Comparison of ENCODE assay signal across 1 cellular context in the genomic region with DNA sequence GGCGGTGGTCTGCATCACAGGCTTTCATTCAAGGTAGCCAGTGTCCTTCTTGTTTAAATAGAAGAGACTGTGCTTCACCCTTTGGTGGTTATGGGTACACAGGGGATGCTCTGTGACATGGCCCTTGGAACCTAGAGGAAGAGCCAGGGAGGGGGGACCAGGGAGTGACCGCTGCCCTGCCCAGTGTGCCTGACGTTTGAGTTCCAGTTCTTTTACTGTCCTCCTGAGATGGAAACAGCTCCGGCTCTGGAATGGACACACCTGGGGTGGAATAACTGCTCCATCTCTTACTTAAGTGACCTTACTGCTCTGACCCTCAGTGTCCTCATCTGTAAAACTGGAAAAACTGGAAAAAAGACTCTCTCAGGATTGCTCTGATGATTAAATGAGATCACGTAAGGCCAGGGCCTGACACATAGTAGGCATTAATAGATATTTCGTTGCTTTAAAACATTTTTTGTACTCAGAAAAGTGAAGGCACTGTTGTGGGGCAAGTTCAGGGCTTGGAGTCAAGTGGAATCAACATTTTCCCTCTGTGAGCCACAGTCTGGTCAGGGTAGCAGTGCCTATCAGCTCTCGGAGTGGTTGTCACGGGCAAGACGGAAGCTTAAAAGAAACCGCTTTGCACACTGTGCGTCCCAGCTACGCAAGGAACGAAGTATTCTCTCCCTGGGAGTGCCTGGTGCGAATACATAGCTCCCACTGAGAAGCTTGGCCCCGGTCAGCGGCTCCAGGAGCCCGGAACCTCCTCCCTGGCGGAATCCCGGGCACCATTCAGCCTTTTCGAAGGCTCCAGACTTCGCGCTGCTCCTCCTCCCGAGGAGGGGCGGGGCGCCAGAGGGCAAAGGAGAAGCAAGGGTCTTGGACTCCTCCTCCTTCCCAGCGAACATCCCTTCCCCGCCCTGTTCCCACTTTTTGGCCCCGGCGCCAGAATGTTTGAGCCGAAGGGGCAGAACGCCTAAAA.
TF ChIP-seq lines count a peak whose summit lies in the region.

No MANE protein-coding gene starts in this region.

TF ChIP-seq in WTC11, 78 proteins besides CTCF, POLR2A, EP300 and RAD21 (continued from another document):
- TF ChIP-seq TP53 (CRISPR knock-in tag; IDR thresholded peaks at IDR 0.05) (no peak), ATF6 (CRISPR knock-in tag; IDR thresholded peaks at IDR 0.05) (no peak), ESRRA (CRISPR knock-in tag; IDR thresholded peaks at IDR 0.05; ENCODE audit: borderline replicate concordance) (no peak), E2F5 (CRISPR knock-in tag; IDR thresholded peaks at IDR 0.05) (no peak), KAT7 (CRISPR knock-in tag; IDR thresholded peaks at IDR 0.05; ENCODE audit: borderline replicate concordance) (no peak)
- TF ChIP-seq, protein P1, sequence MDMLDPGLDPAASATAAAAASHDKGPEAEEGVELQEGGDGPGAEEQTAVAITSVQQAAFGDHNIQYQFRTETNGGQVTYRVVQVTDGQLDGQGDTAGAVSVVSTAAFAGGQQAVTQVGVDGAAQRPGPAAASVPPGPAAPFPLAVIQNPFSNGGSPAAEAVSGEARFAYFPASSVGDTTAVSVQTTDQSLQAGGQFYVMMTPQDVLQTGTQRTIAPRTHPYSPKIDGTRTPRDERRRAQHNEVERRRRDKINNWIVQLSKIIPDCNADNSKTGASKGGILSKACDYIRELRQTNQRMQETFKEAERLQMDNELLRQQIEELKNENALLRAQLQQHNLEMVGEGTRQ (CRISPR knock-in tag; IDR thresholded peaks at IDR 0.05): no peak
